In genomic region chr14:20461230-20462141, GRCh38 we compare ENCODE assay signal across 8 cellular contexts. TPM values are rescaled to one million over a fixed set of nuclear protein-coding genes. Genes with fewer than 3 reads are reported as not detected.
DNase-seq lines count a peak whose midpoint lies in the region; ATAC-seq and TF ChIP-seq lines count a peak whose summit lies in the region.

Gene PIP4P1, minus strand, starts transcription at chr14:20461434. Its CDS starts 109 bp downstream, at chr14:20461325.

- TF ChIP-seq CTCF in upper lobe of right lung (IDR thresholded peaks at IDR 0.05): no peak

- no peaks in the 10 kb centered on the region for H3K27me3 ChIP-seq in upper lobe of right lung

- ATAC-seq in HG02885 (IDR thresholded peaks at IDR 0.05; ENCODE audit: poor library complexity, unreplicated experiment) (peak; percentile 93), T-helper 17 cell (peak; percentile 90), left cardiac atrium (peak; percentile 96 to 97), upper lobe of right lung (peak; percentile 96)

- peak within 1 kb of the TSS; percentile 96 for H3K4me3 Mint-ChIP-seq in T-helper 17 cell

- no peaks in the 10 kb centered on the region for H3K9me3 ChIP-seq in T-helper 17 cell (ENCODE audit: control insufficient read depth, low read length, poor library complexity, severe bottlenecking)
- H3K9me3 ChIP-seq in upper lobe of right lung: no peaks in the 10 kb centered on the region

- H3K4me3 ChIP-seq in upper lobe of right lung: peak within 1 kb of the TSS; percentile 97

- H3K36me3 ChIP-seq in upper lobe of right lung: peaks cover 39% of the 10 kb centered on the region

- peak; percentile 82 for TF ChIP-seq POLR2A in GM15510 (IDR thresholded peaks at IDR 0.05; ENCODE audit: borderline replicate concordance, extremely low read depth, insufficient read length)

- H3K36me3 Mint-ChIP-seq in T-helper 17 cell (ENCODE audit: low read depth): peaks cover 9% of the 10 kb centered on the region

- DNase-seq in NCI-H1694 treated with DMSO at 0.1 percent for 48 hours (lab: John Stamatoyannopoulos, UW) (peak; percentile 100), T-helper 17 cell (peak; percentile 96 to 98 (median 98)), amygdala (lab: John Stamatoyannopoulos, UW) (peak; percentile 70 to 100 (median 99)), left cardiac atrium (peak; percentile 99), posterior vena cava (ENCODE audit: low spot score) (peak; percentile 99), upper lobe of right lung (peak; percentile 99)

- intact Hi-C loops in left cardiac atrium (cut with DNase I): loop anchor here in 1 of 2 donors (10.0 kb wide), 1 partner anchor 117 kb away; the partner anchor contains the start of gene PARP2
- intact Hi-C loops in posterior vena cava (cut with DNase I): loop anchor here (2.0 to 10.0 kb wide), 2 partner anchors 153 to 227 kb away; partner anchors contain the start of gene ANG (in 1 of the 2)
- intact Hi-C loops in upper lobe of right lung (cut with DNase I): no loop called here

- peaks cover 32% of the 10 kb centered on the region for H3K4me1 Mint-ChIP-seq in T-helper 17 cell

- H3K4me1 ChIP-seq in upper lobe of right lung: peaks cover 25% of the 10 kb centered on the region

- peak within 1 kb of the TSS; percentile 82 for H3K27ac Mint-ChIP-seq in T-helper 17 cell

- no peaks in the 10 kb centered on the region for H3K27me3 Mint-ChIP-seq in T-helper 17 cell

- peak within 1 kb of the TSS; percentile 89 for H3K27ac ChIP-seq in upper lobe of right lung

RNA-seq across cellular contexts. Expression of gene PIP4P1, which starts in this region (rescaled TPM):
- total RNA-seq in T-helper 17 cell (10 to 100 TPM; 58.5 to 58.9 TPM), left cardiac atrium (10 to 100 TPM; 19.5 to 23.2 TPM), posterior vena cava (10 to 100 TPM; 25.3 to 27.5 TPM), upper lobe of right lung (40.2 TPM)

Comparison
In these comparisons a context has a peak if more than half of its experiments do, and no peak if none do; other contexts are left out.
1. Peak in every context shown above with its lines: DNase-seq, ATAC-seq, H3K4me3 ChIP-seq and H3K27ac ChIP-seq.